In the genomic region with DNA sequence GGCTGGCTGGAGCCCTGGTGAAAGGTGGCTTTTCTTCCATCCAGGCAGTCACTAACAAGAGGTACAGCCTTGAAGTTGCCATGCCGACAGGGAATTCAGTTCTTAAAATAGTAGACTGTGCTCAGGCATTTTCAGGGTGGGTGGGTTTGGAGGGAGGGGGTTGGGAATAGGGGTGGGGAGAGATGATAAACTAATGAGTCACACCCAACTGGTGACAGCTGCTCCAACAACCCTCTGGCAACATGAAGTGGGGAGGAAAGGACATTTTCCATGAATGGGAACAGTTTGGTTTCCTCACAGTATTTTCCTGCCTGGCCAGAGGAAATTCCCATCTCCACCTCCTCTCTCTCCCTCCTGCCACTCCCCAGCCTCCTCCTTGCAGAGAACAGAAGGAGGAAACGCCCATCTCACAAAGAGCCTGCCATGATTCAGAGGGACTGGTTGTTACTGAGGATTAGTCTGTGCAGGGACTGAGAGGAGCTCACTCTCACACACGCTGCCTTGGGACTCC, we compare ENCODE assay signal across 10 cellular contexts.
A peak's percentile ranks its signal among the peaks of the same experiment; 100 is the strongest.
DNase-seq lines count a peak whose midpoint lies in the region; ATAC-seq and TF ChIP-seq lines count a peak whose summit lies in the region.
"Had no signal": no experiment of that assay in that cellular context is flagged by ENCODE, and none has a peak within 500 bp of the region (broad histone marks: within the 10 kb centered on the region; RNA-seq: fewer than 3 reads in every experiment).

No MANE protein-coding gene starts in this region.

- no peaks in the 10 kb centered on the region for H3K9me3 Mint-ChIP-seq in mesothelial cell of epicardium
- H3K9me3 Mint-ChIP-seq in activated CD8-positive, alpha-beta T cell treated with anti-CD3 and anti-CD28 coated beads for 36 hours = no peaks in the 10 kb centered on the region

- no peak for TF ChIP-seq CTCF in mesothelial cell of epicardium (IDR thresholded peaks at IDR 0.05; ENCODE audit: unreplicated experiment)
- no peak for TF ChIP-seq CTCF in activated CD8-positive, alpha-beta T cell treated with anti-CD3 and anti-CD28 coated beads for 36 hours (IDR thresholded peaks at IDR 0.05)

- peaks cover 13% of the 10 kb centered on the region for H3K4me1 ChIP-seq in ectodermal cell (ENCODE audit: control insufficient read depth, insufficient read depth, low read length)

- no peaks in the 10 kb centered on the region for H3K36me3 Mint-ChIP-seq in mesothelial cell of epicardium
- H3K36me3 Mint-ChIP-seq in activated CD8-positive, alpha-beta T cell treated with anti-CD3 and anti-CD28 coated beads for 36 hours (ENCODE audit: low read depth) = no peaks in the 10 kb centered on the region

- POLR2A ChIA-PET in activated CD8-positive, alpha-beta T cell treated with anti-CD3 and anti-CD28 coated beads for 36 hours (lab: Charles Lee) = no interaction called here

- H3K27me3 Mint-ChIP-seq in mesothelial cell of epicardium (ENCODE audit: low read depth) = no peaks in the 10 kb centered on the region
- peaks cover 1% of the 10 kb centered on the region for H3K27me3 Mint-ChIP-seq in activated CD8-positive, alpha-beta T cell treated with anti-CD3 and anti-CD28 coated beads for 36 hours

- 8 to 11% methylated on average over 3 of the region's 3 CpGs for WGBS in ectodermal cell, 2 experiments

- intact Hi-C loops in activated CD8-positive, alpha-beta T cell treated with anti-CD3 and anti-CD28 coated beads for 36 hours (cut with micrococcal nuclease) = loop anchor here (10.0 kb wide), 1 partner anchor 541 kb away; no protein-coding TSS in a partner anchor

- DNase-seq in COLO829 (ENCODE audit: low spot score) (peak; percentile 71), NCI-H2227 (lab: John Stamatoyannopoulos, UW; ENCODE audit: unreplicated experiment) (peak; percentile 84), mesothelial cell of epicardium (ENCODE audit: low spot score in 2 of 2, unreplicated experiment in 2 of 2) (no peak)
- DNase-seq in activated CD8-positive, alpha-beta T cell treated with anti-CD3 and anti-CD28 coated beads for 36 hours = no peak
- no peak for DNase-seq in activated CD4-positive, CD25-positive, alpha-beta regulatory T cell treated with anti-CD3 and anti-CD28 coated beads, Interleukin-2, amount 50 U/mL, for 72 hours
- DNase-seq: activated CD4-positive, alpha-beta T cell treated with anti-CD3 and anti-CD28 coated beads, Interleukin-2, amount 50 U/mL, for 4 hours had no signal

- H3K4me3 ChIP-seq in ectodermal cell (ENCODE audit: insufficient read depth, low read depth, low read length) = no peak overlapping the region

- no peak for ATAC-seq in activated CD8-positive, alpha-beta T cell treated with anti-CD3 and anti-CD28 coated beads for 36 hours
- ATAC-seq in HG03039 (IDR thresholded peaks at IDR 0.05; ENCODE audit: unreplicated experiment) = no peak
- ATAC-seq in HG03439 (IDR thresholded peaks at IDR 0.05; ENCODE audit: unreplicated experiment) = no peak

- peak overlapping the region; percentile 60 for H3K27ac Mint-ChIP-seq in mesothelial cell of epicardium
- H3K27ac Mint-ChIP-seq in activated CD8-positive, alpha-beta T cell treated with anti-CD3 and anti-CD28 coated beads for 36 hours = no peak overlapping the region

- H3K27ac ChIP-seq in ectodermal cell (ENCODE audit: insufficient read depth, low read depth, low read length, poor library complexity, severe bottlenecking) = peak overlapping the region; percentile 63
- H3K27ac ChIP-seq: HL-60 had no signal

- no peaks in the 10 kb centered on the region for H3K36me3 ChIP-seq in ectodermal cell (ENCODE audit: control insufficient read depth, insufficient read depth, low read length)

- no peaks in the 10 kb centered on the region for H3K27me3 ChIP-seq in ectodermal cell (ENCODE audit: control insufficient read depth, insufficient read depth, low read length, poor library complexity, severe bottlenecking)

- CTCF ChIA-PET in activated CD8-positive, alpha-beta T cell treated with anti-CD3 and anti-CD28 coated beads for 36 hours (lab: Charles Lee) = interaction anchor here (1.0 to 1.7 kb wide), 3 partner anchors 9 to 353 kb away, joined by 3 to 6 read pairs (median 4); no protein-coding TSS in a partner anchor

- no peaks in the 10 kb centered on the region for H3K9me3 ChIP-seq in ectodermal cell (ENCODE audit: control insufficient read depth, low read length)

- peaks cover 12% of the 10 kb centered on the region for H3K4me1 Mint-ChIP-seq in mesothelial cell of epicardium
- peaks cover 10% of the 10 kb centered on the region for H3K4me1 Mint-ChIP-seq in activated CD8-positive, alpha-beta T cell treated with anti-CD3 and anti-CD28 coated beads for 36 hours (ENCODE audit: low read depth)

- no peak overlapping the region for H3K4me3 Mint-ChIP-seq in mesothelial cell of epicardium
- no peak overlapping the region for H3K4me3 Mint-ChIP-seq in activated CD8-positive, alpha-beta T cell treated with anti-CD3 and anti-CD28 coated beads for 36 hours

Comparison
In these comparisons a context has a peak if more than half of its experiments do, and no peak if none do; other contexts are left out.
1. DNase-seq: peak in COLO829 (single experiment) and NCI-H2227 (single experiment); none in mesothelial cell of epicardium (0 of 2), activated CD8-positive, alpha-beta T cell treated with anti-CD3 and anti-CD28 coated beads for 36 hours (single experiment) and activated CD4-positive, CD25-positive, alpha-beta regulatory T cell treated with anti-CD3 and anti-CD28 coated beads, Interleukin-2, amount 50 U/mL, for 72 hours (single experiment).